18 cellular contexts compared by ENCODE assay signal in the genomic region with DNA sequence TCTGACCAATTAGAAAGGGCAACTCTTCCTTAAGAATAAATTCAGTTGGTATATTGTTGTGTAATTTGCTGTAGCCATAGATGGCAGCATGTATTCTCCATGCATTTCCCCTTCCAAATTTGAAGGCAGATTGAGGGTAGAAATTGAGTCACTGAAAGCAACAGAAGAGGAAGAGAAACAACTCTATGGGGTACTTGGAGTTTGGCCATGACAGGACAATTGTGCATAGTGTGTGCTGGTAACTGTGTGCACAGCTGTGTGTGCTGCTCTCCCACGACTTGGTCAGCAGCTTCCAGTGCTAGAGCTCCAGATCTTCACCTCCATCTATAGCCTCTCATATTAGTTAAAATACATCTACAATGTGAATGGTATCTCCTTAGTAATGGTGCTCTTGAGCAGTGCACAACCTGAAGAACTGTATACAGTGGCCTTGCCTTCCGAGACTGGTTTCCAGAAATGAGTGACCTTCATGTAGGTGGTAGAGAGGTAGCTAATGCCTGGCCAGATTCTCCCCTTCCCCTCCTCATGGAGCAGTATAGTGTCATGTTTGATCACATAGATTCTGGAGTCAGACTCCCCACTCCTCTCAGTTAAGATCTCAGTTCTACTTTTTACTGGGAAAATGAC. TPM values are rescaled to one million over a fixed set of nuclear protein-coding genes. Genes with fewer than 3 reads are reported as not detected.
A peak's percentile ranks its signal among the peaks of the same experiment; 100 is the strongest.
DNase-seq lines count a peak whose midpoint lies in the region; ATAC-seq and TF ChIP-seq lines count a peak whose summit lies in the region.
"Had no signal": no experiment of that assay in that cellular context is flagged by ENCODE, and none has a peak within 500 bp of the region (broad histone marks: within the 10 kb centered on the region; RNA-seq: fewer than 3 reads in every experiment).

No MANE protein-coding gene starts in this region.

- no peak for TF ChIP-seq CTCF in mammary epithelial cell (conservative IDR thresholded peaks at IDR 0.05 in 1 of 2, IDR thresholded peaks at IDR 0.05 in 1 of 2; ENCODE audit: extremely low read depth in 1 of 2, insufficient read depth in 1 of 2, low read depth in 1 of 2, low read length in 2 of 2)

- in situ Hi-C loops in mammary epithelial cell (cut with MboI; ENCODE audit: low sequenced_read_pairs in 2 of 2): loop anchor here in 1 of 2 donors (10.0 to 25.0 kb wide), 2 partner anchors 166 to 359 kb away; partner anchors contain the start of gene EIF2D

- ATAC-seq in GM21390 (IDR thresholded peaks at IDR 0.05; ENCODE audit: unreplicated experiment) (peak; percentile 61), HG03135 (IDR thresholded peaks at IDR 0.05; ENCODE audit: unreplicated experiment) (peak; percentile 51), HG03378 (IDR thresholded peaks at IDR 0.05; ENCODE audit: unreplicated experiment) (no peak)
- ATAC-seq: right cardiac atrium had no signal

- CTCF ChIA-PET in mammary epithelial cell (lab: Charles Lee; ENCODE audit: low non-redundant PET): no interaction called here

- no peaks in the 10 kb centered on the region for H3K27me3 ChIP-seq in mammary epithelial cell (ENCODE audit: insufficient read depth, low read length)

- H3K4me2 ChIP-seq in mammary epithelial cell (ENCODE audit: insufficient read depth, low read depth, low read length): no peak overlapping the region

- H3K79me2 ChIP-seq in mammary epithelial cell (ENCODE audit: insufficient read depth, low read length): no peaks in the 10 kb centered on the region

- no peak overlapping the region for H2AFZ ChIP-seq in mammary epithelial cell (ENCODE audit: low read depth, low read length)

- BruUV-seq in mammary epithelial cell (replicated peaks; lab: Mats Ljungman, UMichigan): no TSS peak

- H4K20me1 ChIP-seq in mammary epithelial cell (ENCODE audit: insufficient read depth, low read length): no peaks in the 10 kb centered on the region

- DNase-seq in CD1c-positive myeloid dendritic cell (ENCODE audit: extremely low spot score) (peak; percentile 69), SIG-M5 treated with dmso at 0.1 percent for 504 hours (lab: John Stamatoyannopoulos, UW; ENCODE audit: unreplicated experiment) (peak; percentile 96), NCI-H2196 (lab: John Stamatoyannopoulos, UW; ENCODE audit: unreplicated experiment) (no peak), GM03348 (ENCODE audit: low spot score) (no peak), mammary epithelial cell (no peak)
- DNase-seq: effector CD8-positive, alpha-beta T cell; EL; Karpas-422; NCI-H226; right cardiac atrium had no signal

- H3K9me3 ChIP-seq in mammary epithelial cell (replicated peaks; ENCODE audit: insufficient read depth, low read length): no peaks in the 10 kb centered on the region
- H3K9me3 ChIP-seq: thoracic aorta had no signal

- H3K4me3 ChIP-seq in mammary epithelial cell (replicated peaks in 1 of 3; ENCODE audit: insufficient read depth in 1 of 3, low read depth in 2 of 3, low read length in 3 of 3): no peak overlapping the region
- H3K4me3 ChIP-seq: thoracic aorta had no signal

- intact Hi-C loops in mammary epithelial cell (cut with micrococcal nuclease): no loop called here

- WGBS in mammary epithelial cell (ENCODE audit: low coverage, missing lambda C conversion rate): 91% methylated on average over 2 of the region's 2 CpGs

- dilution Hi-C loops in mammary epithelial cell (cut with HindIII; ENCODE audit: low sequenced_read_pairs): loop anchor here (5.0 kb wide), 1 partner anchor 54 kb away; no protein-coding TSS in a partner anchor

- H3K36me3 ChIP-seq in mammary epithelial cell (ENCODE audit: insufficient read depth, low read length): no peaks in the 10 kb centered on the region
- H3K36me3 ChIP-seq: thoracic aorta had no signal

- H3K27ac ChIP-seq in mammary epithelial cell (ENCODE audit: insufficient read depth, low read depth, low read length): no peak overlapping the region
- H3K27ac ChIP-seq: thoracic aorta had no signal

- no peaks in the 10 kb centered on the region for H3K4me1 ChIP-seq in mammary epithelial cell (ENCODE audit: insufficient read depth, low read length)

- H3K9ac ChIP-seq in mammary epithelial cell (ENCODE audit: insufficient read depth, low read length): no peak overlapping the region

RNA-seq across cellular contexts. Expression of gene FCAMR, which starts 0.9 kb away (rescaled TPM):
- not detected for total RNA-seq in mammary epithelial cell
- not detected for polyA plus RNA-seq in mammary epithelial cell
- polyA minus RNA-seq in mammary epithelial cell: not detected
- total RNA-seq: astrocyte, frontal cortex, kidney epithelial cell, right cardiac atrium, thoracic aorta had no signal
- polyA plus RNA-seq: AG04450, right cardiac atrium had no signal

RNA-seq across cellular contexts. Expression of gene PIGR, which starts 24.9 kb away (rescaled TPM):
- total RNA-seq in mammary epithelial cell: 10 to 100 TPM in 1 of 2 donors, not detected in 1; 10.7 TPM
- polyA plus RNA-seq in mammary epithelial cell: 0.03 TPM
- 1.4 TPM for polyA minus RNA-seq in mammary epithelial cell
- total RNA-seq: astrocyte, frontal cortex, kidney epithelial cell had no signal
- polyA plus RNA-seq: AG04450 had no signal

RNA-seq across cellular contexts. Expression of gene FCMR, which starts 49.4 kb away (rescaled TPM):
- 1 to 10 TPM; 1.2 to 5.0 TPM for total RNA-seq in mammary epithelial cell
- 5.4 TPM for polyA plus RNA-seq in mammary epithelial cell
- polyA minus RNA-seq in mammary epithelial cell: not detected

Comparison
In these comparisons a context has a peak if more than half of its experiments do, and no peak if none do; other contexts are left out.
1. DNase-seq: peak in CD1c-positive myeloid dendritic cell (single experiment) and SIG-M5 treated with dmso at 0.1 percent for 504 hours (single experiment); none in NCI-H2196 (single experiment), GM03348 (single experiment) and mammary epithelial cell (single experiment).